ENCODE assay signal across 10 cellular contexts in the genomic region with DNA sequence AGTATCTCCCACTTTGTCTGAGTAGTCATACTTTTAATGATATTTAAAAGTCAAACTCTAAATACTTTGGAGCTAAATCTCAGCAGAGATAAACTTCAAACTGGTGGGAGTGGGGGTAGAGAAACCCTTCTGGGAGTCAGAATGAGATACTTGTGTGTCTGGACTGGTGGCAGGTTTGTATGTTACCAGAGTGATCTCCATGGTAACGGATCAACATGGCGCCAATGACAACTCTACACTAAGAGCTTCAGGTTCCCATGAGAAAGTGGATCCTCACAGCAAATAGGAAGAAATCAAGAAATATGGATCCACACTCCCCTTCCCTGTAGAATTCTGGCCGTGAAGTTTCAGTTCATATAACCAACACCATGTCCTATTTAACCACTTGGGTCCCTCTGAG.
DNase-seq lines count a peak whose midpoint lies in the region; ATAC-seq and TF ChIP-seq lines count a peak whose summit lies in the region.
"Had no signal": no experiment of that assay in that cellular context is flagged by ENCODE, and none has a peak within 500 bp of the region (broad histone marks: within the 10 kb centered on the region; RNA-seq: fewer than 3 reads in every experiment).

No MANE protein-coding gene starts in this region.

- no peak overlapping the region for H3K4me3 ChIP-seq in uterus
- H3K4me3 ChIP-seq: adrenal gland had no signal

- H3K9me3 Mint-ChIP-seq in activated naive CD4-positive, alpha-beta T cell treated with anti-CD3 and anti-CD28 coated beads, Interleukin-2, amount 50 U/mL, for 72 hours = no peaks in the 10 kb centered on the region
- H3K9me3 Mint-ChIP-seq in activated naive CD4-positive, alpha-beta T cell treated with anti-CD3 and anti-CD28 coated beads, Interleukin-2, amount 10 ng/mL, durations not matched to agents 7 days and 5 days = no peaks in the 10 kb centered on the region
- peaks cover 0 to 1% of the 10 kb centered on the region in 2 donors for H3K9me3 Mint-ChIP-seq in stimulated activated naive B cell treated with anti-CD40 and anti-IgM and Interleukin-4, amounts not matched to agents 10 μg/mL and 1 μg/mL and 100 μg/mL, for 72 hours

- TF ChIP-seq POLR2A in uterus (IDR thresholded peaks at IDR 0.05) = no peak

- no peak overlapping the region for H3K4me3 Mint-ChIP-seq in activated naive CD4-positive, alpha-beta T cell treated with anti-CD3 and anti-CD28 coated beads, Interleukin-2, amount 10 ng/mL, durations not matched to agents 7 days and 5 days
- H3K4me3 Mint-ChIP-seq in stimulated activated naive B cell treated with anti-CD40 and anti-IgM and Interleukin-4, amounts not matched to agents 10 μg/mL and 1 μg/mL and 100 μg/mL, for 72 hours = peak overlapping the region in 1 of 2 donors; percentile 29

- no peaks in the 10 kb centered on the region for H3K27me3 Mint-ChIP-seq in activated naive CD4-positive, alpha-beta T cell treated with anti-CD3 and anti-CD28 coated beads, Interleukin-2, amount 10 ng/mL, durations not matched to agents 7 days and 5 days
- no peaks in the 10 kb centered on the region for H3K27me3 Mint-ChIP-seq in stimulated activated naive B cell treated with anti-CD40 and anti-IgM and Interleukin-4, amounts not matched to agents 10 μg/mL and 1 μg/mL and 100 μg/mL, for 72 hours

- H3K27ac ChIP-seq in uterus = no peak overlapping the region
- H3K27ac ChIP-seq: adrenal gland had no signal

- no peaks in the 10 kb centered on the region for H3K9me3 ChIP-seq in uterus
- H3K9me3 ChIP-seq: adrenal gland had no signal

- H3K36me3 Mint-ChIP-seq in activated naive CD4-positive, alpha-beta T cell treated with anti-CD3 and anti-CD28 coated beads, Interleukin-2, amount 50 U/mL, for 72 hours = peaks cover 26 to 70% of the 10 kb centered on the region in 2 donors
- H3K36me3 Mint-ChIP-seq in activated naive CD4-positive, alpha-beta T cell treated with anti-CD3 and anti-CD28 coated beads, Interleukin-2, amount 10 ng/mL, durations not matched to agents 7 days and 5 days = peaks cover 55% of the 10 kb centered on the region
- H3K36me3 Mint-ChIP-seq in stimulated activated naive B cell treated with anti-CD40 and anti-IgM and Interleukin-4, amounts not matched to agents 10 μg/mL and 1 μg/mL and 100 μg/mL, for 72 hours = peaks cover 38 to 43% of the 10 kb centered on the region in 2 donors

- H3K36me3 ChIP-seq in uterus = no peaks in the 10 kb centered on the region
- H3K36me3 ChIP-seq: adrenal gland had no signal

- H3K4me1 Mint-ChIP-seq in activated naive CD4-positive, alpha-beta T cell treated with anti-CD3 and anti-CD28 coated beads, Interleukin-2, amount 10 ng/mL, durations not matched to agents 7 days and 5 days = peaks cover 72% of the 10 kb centered on the region
- peaks cover 46 to 82% of the 10 kb centered on the region in 2 donors for H3K4me1 Mint-ChIP-seq in stimulated activated naive B cell treated with anti-CD40 and anti-IgM and Interleukin-4, amounts not matched to agents 10 μg/mL and 1 μg/mL and 100 μg/mL, for 72 hours

- H3K27me3 ChIP-seq in uterus = no peaks in the 10 kb centered on the region
- H3K27me3 ChIP-seq: adrenal gland had no signal

- DNase-seq in activated naive CD4-positive, alpha-beta T cell treated with anti-CD3 and anti-CD28 coated beads, Interleukin-2, amount 50 U/mL, for 72 hours (ENCODE audit: low spot score in 2 of 2) = peak in 1 of 2 donors; percentile 37
- DNase-seq in activated naive CD4-positive, alpha-beta T cell treated with anti-CD3 and anti-CD28 coated beads, Interleukin-2, amount 10 ng/mL, durations not matched to agents 7 days and 5 days = no peak
- peak; percentile 34 for DNase-seq in NCI-H748 (lab: John Stamatoyannopoulos, UW; ENCODE audit: unreplicated experiment)
- peak; percentile 34 to 72 for DNase-seq in dermis microvascular lymphatic vessel endothelial cell (ENCODE audit: low read depth in 2 of 2)
- DNase-seq in stimulated activated naive B cell treated with anti-CD40 and anti-IgM and Interleukin-4, amounts not matched to agents 10 μg/mL and 1 μg/mL and 100 μg/mL, for 72 hours = no peak
- DNase-seq in omental fat pad (ENCODE audit: low spot score) = no peak
- DNase-seq in GOT3 (lab: John Stamatoyannopoulos, UW) = no peak
- DNase-seq in uterus = no peak
- DNase-seq: adrenal gland; stimulated activated CD8-positive, alpha-beta memory T cell treated with anti-CD3 and anti-CD28 coated beads, Interleukin-4, amount 100 ng/mL, for 48 hours had no signal

- H3K27ac Mint-ChIP-seq in activated naive CD4-positive, alpha-beta T cell treated with anti-CD3 and anti-CD28 coated beads, Interleukin-2, amount 50 U/mL, for 72 hours = peak overlapping the region; percentile 80 to 97
- H3K27ac Mint-ChIP-seq in activated naive CD4-positive, alpha-beta T cell treated with anti-CD3 and anti-CD28 coated beads, Interleukin-2, amount 10 ng/mL, durations not matched to agents 7 days and 5 days = no peak overlapping the region
- peak overlapping the region; percentile 91 for H3K27ac Mint-ChIP-seq in stimulated activated naive B cell treated with anti-CD40 and anti-IgM and Interleukin-4, amounts not matched to agents 10 μg/mL and 1 μg/mL and 100 μg/mL, for 72 hours

- TF ChIP-seq CTCF in omental fat pad (IDR thresholded peaks at IDR 0.05) (no peak), uterus (IDR thresholded peaks at IDR 0.05) (no peak)

- CTCF ChIA-PET in activated naive CD4-positive, alpha-beta T cell treated with anti-CD3 and anti-CD28 coated beads, Interleukin-2, amount 10 ng/mL, durations not matched to agents 7 days and 5 days (lab: Charles Lee) = interaction anchor here (0.7 kb wide), 1 partner anchor 707 kb away, joined by 3 read pairs; no protein-coding TSS in a partner anchor

- peaks cover 0 to 5% of the 10 kb centered on the region in 2 donors for H3K4me1 ChIP-seq in uterus

- ATAC-seq in activated naive CD4-positive, alpha-beta T cell treated with anti-CD3 and anti-CD28 coated beads, Interleukin-2, amount 50 U/mL, for 72 hours = peak; percentile 32 to 75
- peak in 1 of 2 donors; percentile 19 for ATAC-seq in stimulated activated naive B cell treated with anti-CD40 and anti-IgM and Interleukin-4, amounts not matched to agents 10 μg/mL and 1 μg/mL and 100 μg/mL, for 72 hours (replicated peaks)
- no peak for ATAC-seq in omental fat pad (ENCODE audit: low FRiP score)

- intact Hi-C loops in uterus (cut with DNase I; ENCODE audit: low total_unique reads) = no loop called here

Comparison
In these comparisons a context has a peak if more than half of its experiments do, and no peak if none do; other contexts are left out.
1. DNase-seq: peak in NCI-H748 (single experiment) and dermis microvascular lymphatic vessel endothelial cell (2 of 2); none in activated naive CD4-positive, alpha-beta T cell treated with anti-CD3 and anti-CD28 coated beads, Interleukin-2, amount 10 ng/mL, durations not matched to agents 7 days and 5 days (single experiment), stimulated activated naive B cell treated with anti-CD40 and anti-IgM and Interleukin-4, amounts not matched to agents 10 μg/mL and 1 μg/mL and 100 μg/mL, for 72 hours (single experiment), omental fat pad (single experiment), GOT3 (single experiment) and uterus (0 of 2).